Comparison of ENCODE assay signal across 10 cellular contexts in the genomic region with DNA sequence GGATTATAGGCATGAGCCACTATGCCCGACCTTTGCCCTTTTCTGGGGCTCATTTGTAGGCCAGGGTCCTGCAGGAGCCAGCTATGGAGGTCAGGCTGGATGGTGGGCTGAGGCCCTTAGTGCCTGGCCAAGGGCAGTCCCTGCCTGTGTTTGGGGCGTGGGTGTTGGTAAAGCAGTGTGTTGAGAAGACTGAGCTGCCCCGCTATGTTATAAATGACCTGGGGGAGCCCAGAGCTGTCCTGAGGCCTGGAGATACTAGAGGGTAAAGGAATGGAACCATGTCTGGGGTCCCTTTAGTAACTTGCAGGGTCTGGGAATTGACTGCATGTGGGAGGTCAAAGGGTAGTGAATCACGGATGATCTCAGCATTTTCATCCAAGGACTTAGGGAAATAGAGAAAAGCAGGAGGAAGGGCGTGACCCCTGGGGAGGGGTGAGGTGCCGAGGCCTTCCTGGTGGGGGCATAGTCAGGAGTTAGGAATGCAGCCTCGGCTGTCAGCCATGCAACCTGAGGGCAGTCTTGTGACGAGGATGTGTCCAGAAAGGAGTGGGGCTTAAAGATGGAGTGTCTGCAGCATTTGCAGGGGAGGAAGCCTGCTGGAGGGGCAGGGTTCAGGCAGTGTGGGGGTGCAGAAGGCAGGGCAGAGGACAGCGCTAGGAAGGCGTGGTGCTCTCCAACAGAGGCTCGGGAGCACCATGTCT. TPM values are rescaled to one million over a fixed set of nuclear protein-coding genes. Genes with fewer than 3 reads are reported as not detected.
A peak's percentile ranks its signal among the peaks of the same experiment; 100 is the strongest.
DNase-seq lines count a peak whose midpoint lies in the region; ATAC-seq and TF ChIP-seq lines count a peak whose summit lies in the region.
"Had no signal": no experiment of that assay in that cellular context is flagged by ENCODE, and none has a peak within 500 bp of the region (broad histone marks: within the 10 kb centered on the region; RNA-seq: fewer than 3 reads in every experiment).

No MANE protein-coding gene starts in this region.

- H3K9me3 Mint-ChIP-seq in Caco-2 (ENCODE audit: unreplicated experiment), result no peaks in the 10 kb centered on the region
- no peaks in the 10 kb centered on the region for H3K9me3 Mint-ChIP-seq in activated T-cell treated with anti-CD3 and anti-CD28 coated beads, Interleukin-2, amount 50 U/mL, for 72 hours
- H3K9me3 Mint-ChIP-seq: activated CD4-positive, alpha-beta memory T cell treated with anti-CD3 and anti-CD28 coated beads for 36 hours had no signal

- BruUV-seq in Caco-2 (replicated peaks; lab: Mats Ljungman, UMichigan) (no TSS peak), OCI-LY7 (replicated peaks; lab: Mats Ljungman, UMichigan) (no TSS peak)

- peak overlapping the region in 1 of 2 donors; percentile 16 for H3K9ac ChIP-seq in duodenal mucosa (ENCODE audit: low read depth in 1 of 2, low read length in 2 of 2)

- peaks cover 3% of the 10 kb centered on the region; the same call in 1 of the 2 replicates for H3K36me3 ChIP-seq in Caco-2 (ENCODE audit: control insufficient read depth, insufficient read depth, low read length)
- H3K36me3 ChIP-seq in OCI-LY7 (ENCODE audit: insufficient read depth, low read length), result peaks cover 96% of the 10 kb centered on the region
- H3K36me3 ChIP-seq in duodenal mucosa (ENCODE audit: control insufficient read depth in 1 of 2, insufficient read depth in 2 of 2, low read length in 2 of 2), result peaks cover 49 to 73% of the 10 kb centered on the region in 2 donors
- H3K36me3 ChIP-seq in mesodermal cell (ENCODE audit: control insufficient read depth, insufficient read depth, low read length), result peaks cover 84% of the 10 kb centered on the region

- peaks cover 10% of the 10 kb centered on the region for H3K4me1 Mint-ChIP-seq in Caco-2 (ENCODE audit: low read depth, unreplicated experiment)
- H3K4me1 Mint-ChIP-seq in activated T-cell treated with anti-CD3 and anti-CD28 coated beads, Interleukin-2, amount 50 U/mL, for 72 hours (ENCODE audit: low read depth), result no peaks in the 10 kb centered on the region

- H3K4me2 ChIP-seq in OCI-LY7 (ENCODE audit: low read length), result peak overlapping the region; percentile 4; the same call in 1 of the 2 replicates

- intact Hi-C loops in Caco-2 (cut with micrococcal nuclease; ENCODE audit: unreplicated experiment), result loop anchor here (2.0 kb wide), 1 partner anchor 42 kb away; the partner anchor contains the start of gene SBDS
- intact Hi-C loops in OCI-LY7 (cut with micrococcal nuclease; ENCODE audit: unreplicated experiment), result no loop called here

- H3K36me3 Mint-ChIP-seq in Caco-2 (ENCODE audit: insufficient read depth, unreplicated experiment), result peaks cover 93% of the 10 kb centered on the region
- peaks cover 5 to 20% of the 10 kb centered on the region in 2 donors for H3K36me3 Mint-ChIP-seq in activated T-cell treated with anti-CD3 and anti-CD28 coated beads, Interleukin-2, amount 50 U/mL, for 72 hours (ENCODE audit: insufficient read depth in 2 of 2)

- POLR2A ChIA-PET in Caco-2 (lab: Charles Lee), result no interaction called here
- POLR2A ChIA-PET in OCI-LY7 (lab: Charles Lee), result no interaction called here

- peak overlapping the region; percentile 80 for H3K27ac Mint-ChIP-seq in Caco-2 (ENCODE audit: unreplicated experiment)
- no peak overlapping the region for H3K27ac Mint-ChIP-seq in activated T-cell treated with anti-CD3 and anti-CD28 coated beads, Interleukin-2, amount 50 U/mL, for 72 hours
- H3K27ac Mint-ChIP-seq: activated CD4-positive, alpha-beta memory T cell treated with anti-CD3 and anti-CD28 coated beads for 36 hours had no signal

- H3K79me2 ChIP-seq in OCI-LY7 (ENCODE audit: insufficient read depth, low read depth, low read length), result no peaks in the 10 kb centered on the region

- no peaks in the 10 kb centered on the region for H3K9me2 ChIP-seq in OCI-LY7 (ENCODE audit: insufficient read depth, low read length)

- peak overlapping the region; percentile 7 for H3K27ac ChIP-seq in OCI-LY7 (ENCODE audit: low read depth, low read length, poor library complexity, severe bottlenecking)
- peak overlapping the region; percentile 2 for H3K27ac ChIP-seq in duodenal mucosa (ENCODE audit: low read depth, low read length)
- H3K27ac ChIP-seq in mesodermal cell (ENCODE audit: low read depth, low read length, severe bottlenecking), result peak overlapping the region; percentile 45

- no peak overlapping the region for H2AFZ ChIP-seq in OCI-LY7 (ENCODE audit: low read length)

- WGBS in mesodermal cell (ENCODE audit: insufficient coverage in 2 of 2), 2 experiments, result 74 to 82% methylated on average over 9 to 11 of the region's 11 CpGs

- H3K4me1 ChIP-seq in Caco-2 (peaks cover 19% of the 10 kb centered on the region), OCI-LY7 (ENCODE audit: insufficient read depth, low read length, poor library complexity, severe bottlenecking) (peaks cover 13% of the 10 kb centered on the region), duodenal mucosa (ENCODE audit: control insufficient read depth in 1 of 2, insufficient read depth in 2 of 2, low read length in 2 of 2) (peaks cover 17 to 19% of the 10 kb centered on the region in 2 donors), mesodermal cell (ENCODE audit: control insufficient read depth, insufficient read depth, low read length, poor library complexity, severe bottlenecking) (peaks cover 27% of the 10 kb centered on the region)

- no peaks in the 10 kb centered on the region for H4K20me1 ChIP-seq in OCI-LY7 (ENCODE audit: insufficient read depth, low read length)

- H3K9me3 ChIP-seq in Caco-2, result no peaks in the 10 kb centered on the region
- no peaks in the 10 kb centered on the region for H3K9me3 ChIP-seq in OCI-LY7 (ENCODE audit: low read length)
- H3K9me3 ChIP-seq in duodenal mucosa (ENCODE audit: control insufficient read depth in 1 of 2, low read length in 2 of 2), result no peaks in the 10 kb centered on the region
- no peaks in the 10 kb centered on the region for H3K9me3 ChIP-seq in mesodermal cell (ENCODE audit: control insufficient read depth, low read length)

- H3K4me3 Mint-ChIP-seq in Caco-2 (ENCODE audit: unreplicated experiment), result no peak overlapping the region
- no peak overlapping the region for H3K4me3 Mint-ChIP-seq in activated T-cell treated with anti-CD3 and anti-CD28 coated beads, Interleukin-2, amount 50 U/mL, for 72 hours
- H3K4me3 Mint-ChIP-seq: activated CD4-positive, alpha-beta memory T cell treated with anti-CD3 and anti-CD28 coated beads for 36 hours had no signal

- CTCF ChIA-PET in Caco-2 (lab: Charles Lee) (interaction anchor here (1.0 kb wide), 1 partner anchor 20 kb away, joined by 3 read pairs; no protein-coding TSS in a partner anchor), OCI-LY7 (lab: Charles Lee; ENCODE audit: unreplicated experiment) (no interaction called here)

- H3K27me3 Mint-ChIP-seq in Caco-2 (ENCODE audit: insufficient read depth, unreplicated experiment), result no peaks in the 10 kb centered on the region
- H3K27me3 Mint-ChIP-seq in activated T-cell treated with anti-CD3 and anti-CD28 coated beads, Interleukin-2, amount 50 U/mL, for 72 hours (ENCODE audit: low read depth), result no peaks in the 10 kb centered on the region
- H3K27me3 Mint-ChIP-seq: activated CD4-positive, alpha-beta memory T cell treated with anti-CD3 and anti-CD28 coated beads for 36 hours had no signal

- H3K27me3 ChIP-seq in Caco-2 (replicated peaks; ENCODE audit: control insufficient read depth, insufficient read depth, low read length) (no peaks in the 10 kb centered on the region), duodenal mucosa (ENCODE audit: control insufficient read depth in 1 of 2, insufficient read depth in 2 of 2, low read length in 2 of 2) (no peaks in the 10 kb centered on the region)

- DNase-seq in Caco-2 (peak; percentile 59 to 74), OCI-LY7 (ENCODE audit: low spot score) (no peak), NCI-H1105 treated with DMSO at 0.1 percent for 48 hours (lab: John Stamatoyannopoulos, UW) (no peak), dedifferentiated amniotic fluid mesenchymal stem cell (ENCODE audit: extremely low spot score) (no peak)
- no peak for DNase-seq in activated T-cell treated with anti-CD3 and anti-CD28 coated beads, Interleukin-2, amount 50 U/mL, for 72 hours
- DNase-seq: activated CD4-positive, alpha-beta memory T cell treated with anti-CD3 and anti-CD28 coated beads for 36 hours; NCI-H526 had no signal

- ATAC-seq in GM19023 (IDR thresholded peaks at IDR 0.05; ENCODE audit: unreplicated experiment), result no peak
- ATAC-seq in activated T-cell treated with anti-CD3 and anti-CD28 coated beads, Interleukin-2, amount 50 U/mL, for 72 hours (replicated peaks in 1 of 2), result no peak

- no peak overlapping the region for H3K4me3 ChIP-seq in Caco-2 (ENCODE audit: low read depth, low read length)
- H3K4me3 ChIP-seq in OCI-LY7 (ENCODE audit: low read depth, low read length, poor library complexity, severe bottlenecking), result no peak overlapping the region
- H3K4me3 ChIP-seq in duodenal mucosa (ENCODE audit: low read depth in 1 of 2, low read length in 2 of 2), result no peak overlapping the region
- H3K4me3 ChIP-seq in mesodermal cell (ENCODE audit: extremely low read depth, insufficient read depth, low read length, poor library complexity, severe bottlenecking), result no peak overlapping the region

- no peak for TF ChIP-seq CTCF in Caco-2 (IDR thresholded peaks at IDR 0.05; ENCODE audit: insufficient read depth in 1 of 2, low read depth in 1 of 2, low read length in 1 of 2, severe bottlenecking in 1 of 2, unreplicated experiment in 1 of 2)
- no peak for TF ChIP-seq CTCF in OCI-LY7 (conservative IDR thresholded peaks at IDR 0.05; ENCODE audit: low read length)

RNA-seq across cellular contexts. Expression of gene TMEM248, which starts 31.5 kb away (rescaled TPM):
- total RNA-seq in Caco-2 (2022), result 98.0 and 99.7 TPM in 2 replicates
- total RNA-seq in OCI-LY7 (2014; rRNA removed; shearing (Covaris generic)), result 66.4 and 76.5 TPM in 2 replicates
- total RNA-seq in OCI-LY7 (2022), result 88.8 and 97.0 TPM in 2 replicates
- polyA plus RNA-seq in mesodermal cell (2013, experiment 1 of 2), result 60.5 TPM
- 54.0 TPM for polyA plus RNA-seq in mesodermal cell (2013, experiment 2 of 2)
- 10 to 100 TPM; 71.4 to 83.8 TPM for total RNA-seq in activated T-cell treated with anti-CD3 and anti-CD28 coated beads, Interleukin-2, amount 50 U/mL, for 72 hours

RNA-seq across cellular contexts. Expression of gene SBDS, which starts 42.9 kb away (rescaled TPM):
- total RNA-seq in Caco-2 (2022), result 130 and 143 TPM in 2 replicates
- total RNA-seq in OCI-LY7 (2014; rRNA removed; shearing (Covaris generic)), result 43.2 and 45.6 TPM in 2 replicates
- 100 and 124 TPM in 2 replicates for total RNA-seq in OCI-LY7 (2022)
- 61.1 TPM for polyA plus RNA-seq in mesodermal cell (2013, experiment 1 of 2)
- polyA plus RNA-seq in mesodermal cell (2013, experiment 2 of 2), result 71.8 TPM
- 10 to 100 TPM; 82.8 to 88.3 TPM for total RNA-seq in activated T-cell treated with anti-CD3 and anti-CD28 coated beads, Interleukin-2, amount 50 U/mL, for 72 hours

RNA-seq across cellular contexts. Expression of gene TYW1, which starts 44.1 kb away (rescaled TPM):
- total RNA-seq in Caco-2 (2022) (25.6 and 26.9 TPM in 2 replicates), OCI-LY7 (2022) (15.3 and 22.3 TPM in 2 replicates)
- 17.0 and 17.3 TPM in 2 replicates for total RNA-seq in OCI-LY7 (2014; rRNA removed; shearing (Covaris generic))
- 13.7 TPM for polyA plus RNA-seq in mesodermal cell (2013, experiment 1 of 2)
- polyA plus RNA-seq in mesodermal cell (2013, experiment 2 of 2), result 14.1 TPM
- 10 to 100 TPM; 17.1 to 21.8 TPM for total RNA-seq in activated T-cell treated with anti-CD3 and anti-CD28 coated beads, Interleukin-2, amount 50 U/mL, for 72 hours

Comparison
In these comparisons a context has a peak if more than half of its experiments do, and no peak if none do; other contexts are left out.
1. DNase-seq: peak in Caco-2 (2 of 2); none in OCI-LY7 (single experiment), NCI-H1105 treated with DMSO at 0.1 percent for 48 hours (single experiment), activated T-cell treated with anti-CD3 and anti-CD28 coated beads, Interleukin-2, amount 50 U/mL, for 72 hours (0 of 2) and dedifferentiated amniotic fluid mesenchymal stem cell (single experiment).
2. Peak in every context shown above with its lines, with median percentiles within 50 percentile points of each other: H3K27ac ChIP-seq.